ENCODE assay signal across 18 cellular contexts in genomic region chr4:48042979-48043461, GRCh38. TPM values are rescaled to one million over a fixed set of nuclear protein-coding genes. Genes with fewer than 3 reads are reported as not detected.
DNase-seq lines count a peak whose midpoint lies in the region; ATAC-seq, FAIRE-seq and TF ChIP-seq lines count a peak whose summit lies in the region.
"Had no signal": no experiment of that assay in that cellular context is flagged by ENCODE, and none has a peak within 500 bp of the region (broad histone marks: within the 10 kb centered on the region; RNA-seq: fewer than 3 reads in every experiment).

No MANE protein-coding gene starts in this region.

- DNase-seq in NCI-H2029 (lab: John Stamatoyannopoulos, UW) (peak; percentile 44), NCI-H2029 treated with DMSO at 0.1 percent for 48 hours (lab: John Stamatoyannopoulos, UW) (no peak), foreskin keratinocyte (peak; percentile 42 to 53), psoas muscle (no peak), MCF 10A (ENCODE audit: unreplicated experiment) (no peak), D721Med (ENCODE audit: insufficient read length, low spot score) (no peak)
- DNase-seq: activated CD4-positive, alpha-beta memory T cell treated with anti-CD3 and anti-CD28 coated beads, Interleukin-2, amount 10 ng/mL, durations not matched to agents 7 days and 5 days; anterior cingulate cortex; NCI-H1048; NCI-H226 had no signal

- H3K27me3 ChIP-seq in foreskin keratinocyte (no peaks in the 10 kb centered on the region), psoas muscle (ENCODE audit: insufficient read depth in 3 of 3, low read length in 2 of 3) (no peaks in the 10 kb centered on the region)

- no peaks in the 10 kb centered on the region for H3K9me3 ChIP-seq in psoas muscle

- CTCF ChIA-PET in MCF 10A (lab: Yijun Ruan, JAX) = interaction anchor here (0.6 to 1.3 kb wide), 3 partner anchors 9 to 30 kb away, joined by 3 to 11 read pairs (median 5); no protein-coding TSS in a partner anchor

- H3K4me3 ChIP-seq in psoas muscle = peak overlapping the region; percentile 2
- H3K4me3 ChIP-seq: coronary artery had no signal

- ATAC-seq in HG03442 (IDR thresholded peaks at IDR 0.05; ENCODE audit: unreplicated experiment) = peak; percentile 19
- ATAC-seq in foreskin keratinocyte = peak; percentile 59
- ATAC-seq in psoas muscle = no peak
- no peak for ATAC-seq in GM19023 (IDR thresholded peaks at IDR 0.05; ENCODE audit: unreplicated experiment)

- WGBS in psoas muscle, 3 donors = 42 to 62% (median 51%) methylated on average over 3 of the region's 3 CpGs

- no peak overlapping the region for H3K4me3 Mint-ChIP-seq in MCF 10A (ENCODE audit: unreplicated experiment)
- H3K4me3 Mint-ChIP-seq: activated CD4-positive, alpha-beta memory T cell treated with anti-CD3 and anti-CD28 coated beads, Interleukin-2, amount 10 ng/mL, durations not matched to agents 7 days and 5 days had no signal

- POLR2A ChIA-PET in MCF 10A (lab: Yijun Ruan, JAX) = no interaction called here

- no TSS peak for BruUV-seq in MCF 10A (replicated peaks; lab: Mats Ljungman, UMichigan)

- no peaks in the 10 kb centered on the region for H3K36me3 ChIP-seq in psoas muscle (ENCODE audit: insufficient read depth in 1 of 2, low read depth in 1 of 2)

- H3K27ac ChIP-seq in foreskin keratinocyte (no peak overlapping the region), psoas muscle (no peak overlapping the region)
- H3K27ac ChIP-seq: 22Rv1, coronary artery, epithelial cell of prostate had no signal

- no peak overlapping the region for H3K27ac Mint-ChIP-seq in MCF 10A (ENCODE audit: low read depth, unreplicated experiment)
- H3K27ac Mint-ChIP-seq: activated CD4-positive, alpha-beta memory T cell treated with anti-CD3 and anti-CD28 coated beads, Interleukin-2, amount 10 ng/mL, durations not matched to agents 7 days and 5 days; CD14-positive monocyte had no signal

- no peak for TF ChIP-seq CTCF in foreskin keratinocyte (conservative IDR thresholded peaks at IDR 0.05)
- TF ChIP-seq CTCF in psoas muscle (IDR thresholded peaks at IDR 0.05) = no peak
- no peak for TF ChIP-seq CTCF in MCF 10A (IDR thresholded peaks at IDR 0.05; ENCODE audit: unreplicated experiment)
- no peak for TF ChIP-seq CTCF in D721Med (IDR thresholded peaks at IDR 0.05; ENCODE audit: insufficient read depth, missing control alignments)

- H3K9me3 Mint-ChIP-seq in MCF 10A (ENCODE audit: unreplicated experiment) = no peaks in the 10 kb centered on the region
- H3K9me3 Mint-ChIP-seq: activated CD4-positive, alpha-beta memory T cell treated with anti-CD3 and anti-CD28 coated beads, Interleukin-2, amount 10 ng/mL, durations not matched to agents 7 days and 5 days had no signal

- no peaks in the 10 kb centered on the region for H3K4me1 Mint-ChIP-seq in MCF 10A (ENCODE audit: insufficient read depth, unreplicated experiment)

- no peaks in the 10 kb centered on the region for H3K27me3 Mint-ChIP-seq in MCF 10A (ENCODE audit: insufficient read depth, unreplicated experiment)

- H3K36me3 Mint-ChIP-seq in MCF 10A (ENCODE audit: insufficient read depth, unreplicated experiment) = no peaks in the 10 kb centered on the region

- intact Hi-C loops in psoas muscle (cut with DNase I) = no loop called here
- intact Hi-C loops in MCF 10A (cut with micrococcal nuclease) = no loop called here

- FAIRE-seq in D721Med (lab: Jason Lieb, UNC) = no peak

- H3K4me1 ChIP-seq in foreskin keratinocyte = no peaks in the 10 kb centered on the region
- H3K4me1 ChIP-seq in psoas muscle = peaks cover 18% of the 10 kb centered on the region

RNA-seq across cellular contexts. Expression of gene NIPAL1, which starts 26.4 kb away (rescaled TPM):
- total RNA-seq in foreskin keratinocyte (16.2 and 17.0 TPM in 2 replicates), psoas muscle (1 to 10 TPM in 1 of 4 donors, under 1 TPM in 3; 0.69 to 2.3 (median 0.81) TPM), MCF 10A (2022) (6.8 and 10.0 TPM in 2 replicates)
- polyA plus RNA-seq in foreskin keratinocyte (3.2 and 4.3 TPM in 2 replicates), psoas muscle (1 to 10 TPM in 1 of 3 donors, under 1 TPM in 2; 0.41 to 1.3 (median 0.47) TPM)

RNA-seq across cellular contexts. Expression of gene CNGA1, which starts 26.5 kb away (rescaled TPM):
- total RNA-seq in foreskin keratinocyte (0.31 and 0.53 TPM in 2 replicates), psoas muscle (under 1 TPM; 0.50 to 0.77 (median 0.66) TPM), MCF 10A (2022) (not detected in 2 replicates)
- polyA plus RNA-seq in foreskin keratinocyte (0.41 and 0.50 TPM in 2 replicates), psoas muscle (1 to 10 TPM in 1 of 3 donors, under 1 TPM in 2; 0.15 to 1.1 (median 0.38) TPM)
- total RNA-seq: activated CD4-positive, alpha-beta memory T cell treated with anti-CD3 and anti-CD28 coated beads, Interleukin-2, amount 10 ng/mL, durations not matched to agents 7 days and 5 days; glomerular endothelial cell; mononuclear cell had no signal
- polyA plus RNA-seq: CD14-positive monocyte had no signal

Comparison
In these comparisons a context has a peak if more than half of its experiments do, and no peak if none do; other contexts are left out.
1. DNase-seq: peak in NCI-H2029 (single experiment) and foreskin keratinocyte (2 of 2); none in NCI-H2029 treated with DMSO at 0.1 percent for 48 hours (single experiment), psoas muscle (0 of 2), MCF 10A (single experiment) and D721Med (single experiment).
2. ATAC-seq: peak in HG03442 (single experiment) and foreskin keratinocyte (single experiment); none in psoas muscle (0 of 4) and GM19023 (single experiment).